16 cellular contexts compared by ENCODE assay signal in genomic region chr2:39517102-39517436, GRCh38.
A peak's percentile ranks its signal among the peaks of the same experiment; 100 is the strongest.
DNase-seq lines count a peak whose midpoint lies in the region; ATAC-seq and TF ChIP-seq lines count a peak whose summit lies in the region.
"Had no signal": no experiment of that assay in that cellular context is flagged by ENCODE, and none has a peak within 500 bp of the region (broad histone marks: within the 10 kb centered on the region; RNA-seq: fewer than 3 reads in every experiment).

No MANE protein-coding gene starts in this region.

- no peak for ATAC-seq in activated T-cell treated with anti-CD3 and anti-CD28 coated beads, Interleukin-2, amount 50 U/mL, for 72 hours (replicated peaks in 1 of 2)
- ATAC-seq: activated CD4-positive, CD25-positive, alpha-beta regulatory T cell treated with anti-CD3 and anti-CD28 coated beads, Interleukin-2, amount 50 U/mL, for 24 hours; left lung had no signal

- peaks cover 7% of the 10 kb centered on the region for H3K27me3 Mint-ChIP-seq in activated T-cell treated with anti-CD3 and anti-CD28 coated beads, Interleukin-2, amount 50 U/mL, for 72 hours (ENCODE audit: low read depth)

- H3K4me3 ChIP-seq in HUES48 (ENCODE audit: low read depth, low read length) (no peak overlapping the region), ascending aorta (no peak overlapping the region), iPS-15b (ENCODE audit: low read depth, low read length) (no peak overlapping the region), smooth muscle cell (no peak overlapping the region), coronary artery (no peak overlapping the region)
- H3K4me3 ChIP-seq: BLaER1 treated with 17β-estradiol and CSF1 and Interleukin-3, amounts not matched to agents 10 nM and 100 nM; left lung had no signal

- no peak overlapping the region for H3K27ac Mint-ChIP-seq in activated T-cell treated with anti-CD3 and anti-CD28 coated beads, Interleukin-2, amount 50 U/mL, for 72 hours
- H3K27ac Mint-ChIP-seq: activated naive CD4-positive, alpha-beta T cell treated with anti-CD3 and anti-CD28 coated beads for 36 hours had no signal

- no peaks in the 10 kb centered on the region for H3K9me3 Mint-ChIP-seq in activated T-cell treated with anti-CD3 and anti-CD28 coated beads, Interleukin-2, amount 50 U/mL, for 72 hours

- no peak overlapping the region for H3K4me3 Mint-ChIP-seq in activated T-cell treated with anti-CD3 and anti-CD28 coated beads, Interleukin-2, amount 50 U/mL, for 72 hours
- H3K4me3 Mint-ChIP-seq: activated naive CD4-positive, alpha-beta T cell treated with anti-CD3 and anti-CD28 coated beads for 36 hours had no signal

- peaks cover 19% of the 10 kb centered on the region for H3F3A ChIP-seq in smooth muscle cell (ENCODE audit: low read depth)

- H3K9me3 ChIP-seq in HUES48 (ENCODE audit: control insufficient read depth, insufficient read depth, low read length), result peaks cover 16% of the 10 kb centered on the region
- no peaks in the 10 kb centered on the region for H3K9me3 ChIP-seq in ascending aorta
- peaks cover 12% of the 10 kb centered on the region for H3K9me3 ChIP-seq in iPS-15b (ENCODE audit: control insufficient read depth, insufficient read depth, low read length)
- H3K9me3 ChIP-seq in smooth muscle cell (replicated peaks; ENCODE audit: low read depth), result no peaks in the 10 kb centered on the region

- no peaks in the 10 kb centered on the region for H3K36me3 ChIP-seq in HUES48 (ENCODE audit: control insufficient read depth, insufficient read depth, low read length)
- H3K36me3 ChIP-seq in ascending aorta, result no peaks in the 10 kb centered on the region
- H3K36me3 ChIP-seq in iPS-15b (ENCODE audit: control insufficient read depth, insufficient read depth, low read length), result no peaks in the 10 kb centered on the region
- no peaks in the 10 kb centered on the region for H3K36me3 ChIP-seq in smooth muscle cell (ENCODE audit: low read depth)
- H3K36me3 ChIP-seq: left lung had no signal

- intact Hi-C loops in ascending aorta (cut with DNase I), result no loop called here

- H3K27ac ChIP-seq in HUES48 (ENCODE audit: low read depth, low read length) (peak overlapping the region; percentile 85), ascending aorta (peak overlapping the region; percentile 4 to 66), smooth muscle cell (ENCODE audit: low read depth) (peak overlapping the region; percentile 51), coronary artery (peak overlapping the region in 1 of 2 donors; percentile 34)
- H3K27ac ChIP-seq: BLaER1 treated with 17β-estradiol and CSF1 and Interleukin-3, amounts not matched to agents 10 nM and 100 nM had no signal

- H3K4me2 ChIP-seq in smooth muscle cell, result peak overlapping the region; percentile 64

- H3K27me3 ChIP-seq in HUES48 (ENCODE audit: control insufficient read depth, insufficient read depth, low read length) (no peaks in the 10 kb centered on the region), ascending aorta (no peaks in the 10 kb centered on the region), iPS-15b (ENCODE audit: control insufficient read depth, insufficient read depth, low read length) (no peaks in the 10 kb centered on the region), smooth muscle cell (ENCODE audit: low read depth) (no peaks in the 10 kb centered on the region)
- H3K27me3 ChIP-seq: left lung had no signal

- no peaks in the 10 kb centered on the region for H4K20me1 ChIP-seq in smooth muscle cell (ENCODE audit: low read depth)
- H4K20me1 ChIP-seq: BLaER1 treated with 17β-estradiol and CSF1 and Interleukin-3, amounts not matched to agents 10 nM and 100 nM had no signal

- H3K36me3 Mint-ChIP-seq in activated T-cell treated with anti-CD3 and anti-CD28 coated beads, Interleukin-2, amount 50 U/mL, for 72 hours (ENCODE audit: insufficient read depth in 2 of 2), result peaks cover 0 to 5% of the 10 kb centered on the region in 2 donors

- H3K4me1 ChIP-seq in HUES48 (ENCODE audit: control insufficient read depth, insufficient read depth, low read length) (peaks cover 41% of the 10 kb centered on the region), ascending aorta (peaks cover 3 to 29% of the 10 kb centered on the region in 2 donors), iPS-15b (ENCODE audit: control insufficient read depth, insufficient read depth, low read length) (peaks cover 25% of the 10 kb centered on the region), smooth muscle cell (ENCODE audit: low read depth) (peaks cover 21% of the 10 kb centered on the region)

- TF ChIP-seq CTCF in ascending aorta (IDR thresholded peaks at IDR 0.05) (no peak), smooth muscle cell (IDR thresholded peaks at IDR 0.05; ENCODE audit: borderline replicate concordance, insufficient read depth, poor library complexity, severe bottlenecking) (no peak), coronary artery (IDR thresholded peaks at IDR 0.05) (no peak)

- H2AFZ ChIP-seq in smooth muscle cell (ENCODE audit: low read depth), result peak overlapping the region; percentile 15

- DNase-seq in ascending aorta (ENCODE audit: low spot score in 2 of 2) (no peak), smooth muscle cell (lab: John Stamatoyannopoulos, UW; ENCODE audit: unreplicated experiment) (no peak), coronary artery (ENCODE audit: low spot score) (no peak), middle frontal gyrus (ENCODE audit: extremely low spot score, low spot score) (no peak), NCI-H1092 (lab: John Stamatoyannopoulos, UW) (no peak)
- DNase-seq in activated T-cell treated with anti-CD3 and anti-CD28 coated beads, Interleukin-2, amount 50 U/mL, for 72 hours, result no peak
- DNase-seq: activated naive CD4-positive, alpha-beta T cell treated with anti-CD3 and anti-CD28 coated beads for 36 hours; central memory CD4-positive, alpha-beta T cell; hippocampal formation; Kasumi-1; left lung; stimulated activated CD4-positive, alpha-beta T cell treated with anti-CD3 and anti-CD28 coated beads, Interleukin-12 subunit alpha, Interleukin-12 subunit beta, amount 100 ng/mL, for 4 hours had no signal

- H3K4me1 Mint-ChIP-seq in activated T-cell treated with anti-CD3 and anti-CD28 coated beads, Interleukin-2, amount 50 U/mL, for 72 hours (ENCODE audit: low read depth), result peaks cover 35% of the 10 kb centered on the region

- no peaks in the 10 kb centered on the region for H3K79me2 ChIP-seq in smooth muscle cell (ENCODE audit: low read depth)

- WGBS in smooth muscle cell (ENCODE audit: low lambda C conversion rate), result 23% methylated on average over 2 of the region's 2 CpGs

- H3K9ac ChIP-seq in HUES48 (ENCODE audit: low read depth, low read length) (no peak overlapping the region), iPS-15b (ENCODE audit: low read depth, low read length) (peak overlapping the region; percentile 18), smooth muscle cell (ENCODE audit: low read depth) (peak overlapping the region; percentile 0)
- H3K9ac ChIP-seq: BLaER1 treated with 17β-estradiol and CSF1 and Interleukin-3, amounts not matched to agents 10 nM and 100 nM had no signal
